ENCODE assay signal across 15 cellular contexts in the genomic region with DNA sequence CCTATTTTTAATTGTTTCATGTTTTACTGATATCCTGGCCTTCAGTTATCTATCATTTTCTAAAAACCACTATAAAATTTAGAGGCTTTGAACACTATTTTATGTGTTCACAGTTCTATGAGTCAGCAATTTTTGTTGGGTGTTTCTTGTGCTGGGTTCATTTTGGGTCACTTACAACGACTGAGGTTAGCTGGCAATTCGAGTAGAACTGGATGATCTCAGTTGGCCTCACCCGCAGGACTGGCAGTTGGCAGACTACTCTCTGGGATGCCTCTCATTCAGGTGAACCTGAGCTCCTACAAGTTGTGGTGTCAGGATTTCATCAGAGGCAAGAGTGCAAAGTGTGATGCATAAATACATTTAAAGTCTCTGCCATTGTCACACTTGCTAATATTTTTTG.
A peak's percentile ranks its signal among the peaks of the same experiment; 100 is the strongest.
DNase-seq lines count a peak whose midpoint lies in the region.
"Had no signal": no experiment of that assay in that cellular context is flagged by ENCODE, and none has a peak within 500 bp of the region (broad histone marks: within the 10 kb centered on the region; RNA-seq: fewer than 3 reads in every experiment).

No MANE protein-coding gene starts in this region.

- DNase-seq in EL: peak; percentile 47
- DNase-seq in NCI-H69 (lab: John Stamatoyannopoulos, UW): peak; percentile 10
- DNase-seq in epithelial cell of prostate (ENCODE audit: low read depth, low spot score): peak; percentile 64
- DNase-seq in myocyte (ENCODE audit: low read depth): peak; percentile 88
- DNase-seq in NK-92 treated with Interleukin-12 subunit alpha and Interleukin-12 subunit beta, amount 100 ng/mL, for 24 hours (lab: John Stamatoyannopoulos, UW): no peak
- no peak for DNase-seq in CD1c-positive myeloid dendritic cell (ENCODE audit: extremely low spot score)
- DNase-seq in foreskin melanocyte: no peak
- no peak for DNase-seq in pons (ENCODE audit: low spot score)
- DNase-seq: activated naive CD4-positive, alpha-beta T cell treated with anti-CD3 and anti-CD28 coated beads, Interleukin-2, amount 10 ng/mL, durations not matched to agents 7 days and 5 days; islet precursor cell; NCI-H2029 treated with DMSO at 0.1 percent for 48 hours; stimulated activated CD4-positive, alpha-beta T cell treated with anti-CD3 and anti-CD28 coated beads, Interleukin-4, amount 100 ng/mL, for 24 hours had no signal

- H3K27ac ChIP-seq in epithelial cell of prostate: peak overlapping the region; percentile 43
- H3K27ac ChIP-seq: BLaER1, esophagus muscularis mucosa, vagina had no signal

Comparison
In these comparisons a context has a peak if more than half of its experiments do, and no peak if none do; other contexts are left out.
1. DNase-seq: peak in EL (single experiment), NCI-H69 (single experiment), epithelial cell of prostate (single experiment) and myocyte (single experiment); none in NK-92 treated with Interleukin-12 subunit alpha and Interleukin-12 subunit beta, amount 100 ng/mL, for 24 hours (single experiment), CD1c-positive myeloid dendritic cell (single experiment), foreskin melanocyte (single experiment) and pons (single experiment).